Comparison of ENCODE assay signal across 27 cellular contexts in the genomic region with DNA sequence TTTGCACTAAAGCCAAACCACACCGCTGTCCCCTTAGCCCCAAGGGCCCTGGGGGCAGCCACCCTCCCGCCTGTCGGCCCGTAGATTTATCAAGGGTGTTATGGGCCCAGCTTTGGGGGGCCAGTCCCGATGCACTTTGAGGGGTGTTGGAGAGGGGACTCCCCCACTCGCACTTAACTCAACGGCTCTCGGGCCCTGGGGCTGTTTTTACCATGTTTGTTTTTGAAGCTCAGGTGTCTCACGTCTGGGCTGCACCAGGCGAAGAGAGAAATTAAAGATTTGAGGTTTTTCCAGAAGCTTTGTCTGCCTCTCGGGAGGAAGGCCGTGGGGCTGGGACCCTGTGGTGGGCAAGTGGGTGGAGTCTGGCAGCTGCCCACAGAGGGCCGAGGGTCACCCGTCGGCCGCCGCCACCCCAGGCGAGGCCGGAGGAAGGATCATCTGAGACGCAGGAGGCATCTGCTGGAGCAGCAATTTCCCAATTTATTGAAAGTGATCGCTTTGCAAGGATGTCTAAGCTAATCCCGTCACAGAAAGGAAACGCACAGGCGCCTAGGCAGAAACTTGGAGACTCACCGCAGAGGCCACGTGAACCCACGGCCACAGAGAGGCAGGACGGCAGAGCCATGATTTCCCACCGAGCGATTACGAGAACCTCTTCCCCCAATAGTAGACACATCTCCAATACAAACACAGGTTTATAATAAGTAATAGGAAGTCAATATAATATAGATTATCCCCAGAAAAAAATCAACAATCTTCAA. TPM values are rescaled to one million over a fixed set of nuclear protein-coding genes. Genes with fewer than 3 reads are reported as not detected.
DNase-seq lines count a peak whose midpoint lies in the region; ATAC-seq and TF ChIP-seq lines count a peak whose summit lies in the region.
"Had no signal": no experiment of that assay in that cellular context is flagged by ENCODE, and none has a peak within 500 bp of the region (broad histone marks: within the 10 kb centered on the region; RNA-seq: fewer than 3 reads in every experiment).

No MANE protein-coding gene starts in this region.

- H3K9me3 Mint-ChIP-seq in MCF 10A (ENCODE audit: unreplicated experiment) (no peaks in the 10 kb centered on the region), glutamatergic neuron (ENCODE audit: unreplicated experiment) (peaks cover 9% of the 10 kb centered on the region)
- H3K9me3 Mint-ChIP-seq: activated naive CD8-positive, alpha-beta T cell treated with anti-CD3 and anti-CD28 coated beads, Interleukin-2, amount 50 U/mL, for 24 hours; immature natural killer cell; WTC11 had no signal

- H3K4me1 ChIP-seq in breast epithelium (peaks cover 17 to 21% of the 10 kb centered on the region in 2 donors), sigmoid colon (peaks cover 0 to 28% (median 25%) of the 10 kb centered on the region in 4 donors)

- BruUV-seq in MCF 10A (replicated peaks; lab: Mats Ljungman, UMichigan): no TSS peak

- ATAC-seq in activated CD4-positive, CD25-positive, alpha-beta regulatory T cell treated with anti-CD3 and anti-CD28 coated beads, Interleukin-2, amount 50 U/mL, for 24 hours: no peak
- ATAC-seq: activated naive CD8-positive, alpha-beta T cell treated with anti-CD3 and anti-CD28 coated beads, Interleukin-2, amount 50 U/mL, for 24 hours; heart right ventricle; left ventricle myocardium superior; WTC11 had no signal

- H3K27ac ChIP-seq in breast epithelium (peak overlapping the region; percentile 13 to 99), RWPE1 (peak overlapping the region; percentile 99), sigmoid colon (no peak overlapping the region)
- H3K27ac ChIP-seq: brain microvascular endothelial cell, heart right ventricle, HL-60 had no signal

- H3K36me3 Mint-ChIP-seq in MCF 10A (ENCODE audit: insufficient read depth, unreplicated experiment): peaks cover 23% of the 10 kb centered on the region
- H3K36me3 Mint-ChIP-seq in glutamatergic neuron (ENCODE audit: unreplicated experiment): no peaks in the 10 kb centered on the region

- 89 to 90% methylated on average over 31 of the region's 31 CpGs for WGBS in sigmoid colon, 2 donors

- TF ChIP-seq POLR2A in breast epithelium (IDR thresholded peaks at IDR 0.05): no peak
- TF ChIP-seq POLR2A in sigmoid colon (IDR thresholded peaks at IDR 0.05): no peak

- TF ChIP-seq EP300 in sigmoid colon (IDR thresholded peaks at IDR 0.05): no peak

- intact Hi-C loops in breast epithelium (cut with DNase I; ENCODE audit: low total_unique reads) (no loop called here), MCF 10A (cut with micrococcal nuclease) (no loop called here), sigmoid colon (cut with DNase I) (loop anchor here (5.0 kb wide), 1 partner anchor 526 kb away; the partner anchor contains the start of gene YTHDF1), head of caudate nucleus (cut with DNase I) (loop anchor here (5.0 kb wide), 1 partner anchor 116 kb away; the partner anchor contains the start of gene GMEB2)

- H3K36me3 ChIP-seq in breast epithelium (no peaks in the 10 kb centered on the region), sigmoid colon (peaks cover 11 to 20% (median 15%) of the 10 kb centered on the region in 4 donors)

- TF ChIP-seq CTCF in breast epithelium (IDR thresholded peaks at IDR 0.05) (no peak), MCF 10A (IDR thresholded peaks at IDR 0.05; ENCODE audit: unreplicated experiment) (no peak), RWPE1 (conservative IDR thresholded peaks at IDR 0.05; ENCODE audit: low read depth) (no peak), glutamatergic neuron (IDR thresholded peaks at IDR 0.05; ENCODE audit: partially characterized antibody, unreplicated experiment) (no peak), sigmoid colon (IDR thresholded peaks at IDR 0.05) (no peak)

- no peak overlapping the region for H3K4me3 Mint-ChIP-seq in MCF 10A (ENCODE audit: unreplicated experiment)
- H3K4me3 Mint-ChIP-seq in glutamatergic neuron (ENCODE audit: unreplicated experiment): peak overlapping the region; percentile 25
- H3K4me3 Mint-ChIP-seq: activated naive CD8-positive, alpha-beta T cell treated with anti-CD3 and anti-CD28 coated beads, Interleukin-2, amount 50 U/mL, for 24 hours; immature natural killer cell; WTC11 had no signal

- H3K9me3 ChIP-seq in breast epithelium (no peaks in the 10 kb centered on the region), sigmoid colon (no peaks in the 10 kb centered on the region)
- H3K9me3 ChIP-seq: heart right ventricle, SK-N-SH had no signal

- no peak overlapping the region for H3K4me3 ChIP-seq in breast epithelium
- H3K4me3 ChIP-seq in sigmoid colon: no peak overlapping the region
- H3K4me3 ChIP-seq: heart right ventricle had no signal

- CTCF ChIA-PET in MCF 10A (lab: Yijun Ruan, JAX): interaction anchor here (0.6 to 1.0 kb wide), 4 partner anchors 26 to 206 kb away, joined by 3 to 6 read pairs (median 3); partner anchors contain the start of genes ARFRP1, PTK6 and ZGPAT
- CTCF ChIA-PET in RWPE1 (lab: Yijun Ruan, JAX): interaction anchor here (0.7 to 1.2 kb wide), 2 partner anchors 43 to 112 kb away, joined by 3 read pairs; no protein-coding TSS in a partner anchor

- no peak for DNase-seq in breast epithelium (ENCODE audit: low spot score in 2 of 2)
- no peak for DNase-seq in MCF 10A (ENCODE audit: unreplicated experiment)
- no peak for DNase-seq in RWPE1 (ENCODE audit: low spot score)
- no peak for DNase-seq in glutamatergic neuron
- DNase-seq in sigmoid colon: peak; percentile 66
- no peak for DNase-seq in stimulated activated CD4-positive, alpha-beta T cell treated with anti-CD3 and anti-CD28 coated beads, Interleukin-4, amount 100 ng/mL, for 24 hours
- DNase-seq in head of caudate nucleus: no peak
- DNase-seq: activated CD4-positive, alpha-beta T cell treated with anti-CD3 and anti-CD28 coated beads, Interleukin-2, amount 50 U/mL, for 48 hours; activated naive CD8-positive, alpha-beta T cell treated with anti-CD3 and anti-CD28 coated beads, Interleukin-2, amount 50 U/mL, for 24 hours; brain microvascular endothelial cell; cortex of kidney; heart right ventricle; immature natural killer cell; left ventricle myocardium superior; NCI-H1105 treated with DMSO at 0.1 percent for 48 hours; NCI-H2107; NCI-H510A; NK-92 treated with Interleukin-12 subunit alpha and Interleukin-12 subunit beta, amount 100 ng/mL, for 24 hours; retina; SK-N-SH; stimulated activated CD4-positive, alpha-beta T cell treated with anti-CD3 and anti-CD28 coated beads, Interleukin-12 subunit alpha, Interleukin-12 subunit beta, amount 100 ng/mL, for 4 hours; stimulated activated CD8-positive, alpha-beta memory T cell treated with anti-CD3 and anti-CD28 coated beads, Interleukin-4, amount 100 ng/mL, for 48 hours; T-helper 9 cell; trophoblast cell had no signal

- POLR2A ChIA-PET in MCF 10A (lab: Yijun Ruan, JAX) (interaction anchor here (0.5 to 2.0 kb wide), 5 partner anchors 12 to 525 kb away, joined by 3 to 6 read pairs (median 3); partner anchors contain the start of genes ARFRP1 and ZGPAT), RWPE1 (lab: Yijun Ruan, JAX; ENCODE audit: low non-redundant PET) (interaction anchor here (0.5 to 0.6 kb wide), 4 partner anchors 30 to 111 kb away, joined by 3 to 7 read pairs (median 5); no protein-coding TSS in a partner anchor)

- H3K27me3 ChIP-seq in breast epithelium: no peaks in the 10 kb centered on the region
- no peaks in the 10 kb centered on the region for H3K27me3 ChIP-seq in sigmoid colon
- H3K27me3 ChIP-seq: brain microvascular endothelial cell, heart right ventricle had no signal

- H3K4me1 Mint-ChIP-seq in MCF 10A (ENCODE audit: insufficient read depth, unreplicated experiment): no peaks in the 10 kb centered on the region
- H3K4me1 Mint-ChIP-seq in glutamatergic neuron (ENCODE audit: low read depth, unreplicated experiment): peaks cover 2% of the 10 kb centered on the region
- H3K4me1 Mint-ChIP-seq: activated naive CD8-positive, alpha-beta T cell treated with anti-CD3 and anti-CD28 coated beads, Interleukin-2, amount 50 U/mL, for 24 hours; WTC11 had no signal

- H3K27me3 Mint-ChIP-seq in MCF 10A (ENCODE audit: insufficient read depth, unreplicated experiment) (no peaks in the 10 kb centered on the region), glutamatergic neuron (ENCODE audit: unreplicated experiment) (peaks cover 8% of the 10 kb centered on the region)
- H3K27me3 Mint-ChIP-seq: activated naive CD8-positive, alpha-beta T cell treated with anti-CD3 and anti-CD28 coated beads, Interleukin-2, amount 50 U/mL, for 24 hours had no signal

- H3K27ac Mint-ChIP-seq in MCF 10A (ENCODE audit: low read depth, unreplicated experiment) (no peak overlapping the region), glutamatergic neuron (ENCODE audit: unreplicated experiment) (peak overlapping the region; percentile 81)
- H3K27ac Mint-ChIP-seq: activated naive CD8-positive, alpha-beta T cell treated with anti-CD3 and anti-CD28 coated beads, Interleukin-2, amount 50 U/mL, for 24 hours; immature natural killer cell; WTC11 had no signal

RNA-seq across cellular contexts. Expression of gene SLC2A4RG, which starts 3.8 kb away (rescaled TPM):
- total RNA-seq in breast epithelium (10 to 100 TPM; 22.9 to 58.9 (median 36.9) TPM), MCF 10A (2022) (85.0 and 105 TPM in 2 replicates), glutamatergic neuron (ENCODE audit: unreplicated experiment) (47.9 TPM), sigmoid colon (10 to 100 TPM; 25.2 to 78.2 (median 54.5) TPM)
- 10 to 100 TPM; 19.7 to 33.0 (median 33.0) TPM for polyA plus RNA-seq in sigmoid colon

RNA-seq across cellular contexts. Expression of gene LIME1, which starts 6.9 kb away (rescaled TPM):
- total RNA-seq in breast epithelium (10 to 100 TPM in 2 of 3 donors, 1 to 10 TPM in 1; 7.0 to 16.7 (median 12.0) TPM), MCF 10A (2022) (10.1 and 16.0 TPM in 2 replicates), glutamatergic neuron (ENCODE audit: unreplicated experiment) (16.6 TPM), sigmoid colon (1 to 10 TPM; 4.6 to 7.8 (median 6.4) TPM)
- polyA plus RNA-seq in sigmoid colon: 10 to 100 TPM in 1 of 3 donors, 1 to 10 TPM in 1, not detected in 1; 4.8 to 35.3 TPM

RNA-seq across cellular contexts. Expression of gene ZGPAT, which starts 35.6 kb away (rescaled TPM):
- total RNA-seq in breast epithelium: 10 to 100 TPM; 17.6 to 26.9 (median 24.9) TPM
- total RNA-seq in MCF 10A (2022): 19.5 and 22.2 TPM in 2 replicates
- 41.5 TPM for total RNA-seq in glutamatergic neuron (ENCODE audit: unreplicated experiment)
- total RNA-seq in sigmoid colon: 10 to 100 TPM; 18.5 to 22.5 (median 19.6) TPM
- 10 to 100 TPM; 24.0 to 44.9 (median 30.5) TPM for polyA plus RNA-seq in sigmoid colon

RNA-seq across cellular contexts. Expression of gene ARFRP1, which starts 35.6 kb away (rescaled TPM):
- total RNA-seq in breast epithelium (10 to 100 TPM; 30.7 to 41.0 (median 32.3) TPM), MCF 10A (2022) (60.1 and 65.4 TPM in 2 replicates), glutamatergic neuron (ENCODE audit: unreplicated experiment) (51.9 TPM), sigmoid colon (10 to 100 TPM; 26.8 to 38.7 (median 28.8) TPM)
- 10 to 100 TPM; 39.1 to 70.2 (median 45.6) TPM for polyA plus RNA-seq in sigmoid colon

RNA-seq across cellular contexts. Expression of gene TNFRSF6B, which starts 46.9 kb away (rescaled TPM):
- 10 to 100 TPM in 1 of 3 donors, 1 to 10 TPM in 2; 2.8 to 40.0 (median 7.4) TPM for total RNA-seq in breast epithelium
- 12.3 and 24.4 TPM in 2 replicates for total RNA-seq in MCF 10A (2022)
- total RNA-seq in glutamatergic neuron (ENCODE audit: unreplicated experiment): not detected
- 10 to 100 TPM in 1 of 4 donors, 1 to 10 TPM in 3; 1.8 to 45.5 (median 4.2) TPM for total RNA-seq in sigmoid colon
- polyA plus RNA-seq in sigmoid colon: 100 to 1,000 TPM in 1 of 3 donors, 1 to 10 TPM in 2; 1.2 to 186 (median 4.8) TPM
- total RNA-seq: WTC11 had no signal
- polyA plus RNA-seq: immature natural killer cell had no signal

Comparison
In these comparisons a context has a peak if more than half of its experiments do, and no peak if none do; other contexts are left out.
1. H3K27ac ChIP-seq: peak in breast epithelium (2 of 2) and RWPE1 (single experiment); none in sigmoid colon (0 of 4).
2. intact Hi-C loops: an anchor here in sigmoid colon (5.0 kb wide) and head of caudate nucleus (5.0 kb wide); none called in breast epithelium and MCF 10A.